25 cellular contexts compared by ENCODE assay signal in the genomic region with DNA sequence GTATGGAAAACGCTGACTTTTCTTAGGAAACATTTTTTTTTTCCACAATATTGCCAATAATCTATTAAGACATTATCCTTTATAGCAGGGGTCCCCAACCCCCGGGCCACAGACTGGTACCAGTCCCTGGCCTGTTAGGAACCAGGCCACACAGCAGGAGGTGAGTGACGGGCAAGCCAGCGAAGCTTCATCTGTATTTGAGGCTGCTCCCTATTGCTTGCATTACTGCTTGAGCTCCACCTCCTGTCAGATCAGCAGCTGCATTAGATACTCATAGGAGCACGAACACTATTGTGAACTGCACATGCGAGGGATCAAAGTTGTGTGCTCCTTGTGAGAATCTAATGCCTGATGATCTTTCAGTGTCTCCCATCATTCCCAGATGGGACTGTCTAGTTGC.
"Had no signal": no experiment of that assay in that cellular context is flagged by ENCODE, and none has a peak within 500 bp of the region (broad histone marks: within the 10 kb centered on the region; RNA-seq: fewer than 3 reads in every experiment).

No MANE protein-coding gene starts in this region.

- H3K27me3 ChIP-seq: colonic mucosa, gastrocnemius medialis, right atrium auricular region, sigmoid colon, stomach, thyroid gland, vagina had no signal

- H3K36me3 ChIP-seq: colonic mucosa, gastrocnemius medialis, prostate gland, right atrium auricular region, sigmoid colon, stomach, thyroid gland, vagina had no signal

- H3K27ac ChIP-seq: colonic mucosa, epithelial cell of prostate, gastrocnemius medialis, prostate gland, right atrium auricular region, sigmoid colon, stomach, thyroid gland, vagina had no signal

- FAIRE-seq: keratinocyte had no signal

- H3K9me3 Mint-ChIP-seq: dendritic cell treated with granulocyte-macrophage colony-stimulating factor and Interleukin-4, amounts not matched to agents 40 ng/mL and 50 ng/mL, for 4 days; natural killer cell treated with Interleukin-12 subunit alpha and Interleukin-12 subunit beta and Interleukin-15 and Interleukin-18, amount 100 ng/mL, for 72 hours; neural crest cell had no signal

- H3K9me3 ChIP-seq: colonic mucosa, gastrocnemius medialis, prostate gland, right atrium auricular region, sigmoid colon, stomach, thyroid gland, vagina had no signal

- H3K27me3 Mint-ChIP-seq: dendritic cell treated with granulocyte-macrophage colony-stimulating factor and Interleukin-4, amounts not matched to agents 40 ng/mL and 50 ng/mL, for 4 days; natural killer cell treated with Interleukin-12 subunit alpha and Interleukin-12 subunit beta and Interleukin-15 and Interleukin-18, amount 100 ng/mL, for 72 hours had no signal

- ATAC-seq: esophagus mucosa; gastrocnemius medialis; left lobe of liver; natural killer cell treated with Interleukin-12 subunit alpha and Interleukin-12 subunit beta and Interleukin-15 and Interleukin-18, amount 100 ng/mL, for 72 hours; stimulated activated effector memory CD8-positive, alpha-beta T cell treated with anti-CD3 and anti-CD28 coated beads, Interleukin-12 subunit alpha, Interleukin-12 subunit beta, amount 100 ng/mL, for 72 hours had no signal

- H3K4me1 ChIP-seq: colonic mucosa, gastrocnemius medialis, prostate gland, right atrium auricular region, sigmoid colon, stomach, thyroid gland, vagina had no signal

- DNase-seq: colonic mucosa; effector CD8-positive, alpha-beta T cell; endodermal cell; foreskin fibroblast; gastrocnemius medialis; head of caudate nucleus; mesendoderm; sigmoid colon; stimulated activated CD4-positive, alpha-beta T cell treated with anti-CD3 and anti-CD28 coated beads, Interleukin-2, amount 100 ng/mL, for 24 hours; stimulated activated CD4-positive, alpha-beta T cell treated with anti-CD3 and anti-CD28 coated beads, Interleukin-4, amount 100 ng/mL, for 24 hours; stimulated activated naive CD4-positive, alpha-beta T cell treated with Interleukin-2 at 50 U/mL for 16 hours; stomach; thyroid gland; trophoblast cell had no signal

- H3K4me3 ChIP-seq: colonic mucosa, gastrocnemius medialis, prostate gland, right atrium auricular region, sigmoid colon, stomach, thyroid gland, vagina had no signal

- H3K4me3 Mint-ChIP-seq: dendritic cell treated with granulocyte-macrophage colony-stimulating factor and Interleukin-4, amounts not matched to agents 40 ng/mL and 50 ng/mL, for 4 days; endodermal cell; natural killer cell treated with Interleukin-12 subunit alpha and Interleukin-12 subunit beta and Interleukin-15 and Interleukin-18, amount 100 ng/mL, for 72 hours; neural crest cell; stimulated activated effector memory CD8-positive, alpha-beta T cell treated with anti-CD3 and anti-CD28 coated beads, Interleukin-12 subunit alpha, Interleukin-12 subunit beta, amount 100 ng/mL, for 72 hours had no signal

- H3K4me1 Mint-ChIP-seq: neural crest cell; stimulated activated effector memory CD8-positive, alpha-beta T cell treated with anti-CD3 and anti-CD28 coated beads, Interleukin-12 subunit alpha, Interleukin-12 subunit beta, amount 100 ng/mL, for 72 hours had no signal

- H3K27ac Mint-ChIP-seq: dendritic cell treated with granulocyte-macrophage colony-stimulating factor and Interleukin-4, amounts not matched to agents 40 ng/mL and 50 ng/mL, for 4 days; endodermal cell; natural killer cell treated with Interleukin-12 subunit alpha and Interleukin-12 subunit beta and Interleukin-15 and Interleukin-18, amount 100 ng/mL, for 72 hours; stimulated activated effector memory CD8-positive, alpha-beta T cell treated with anti-CD3 and anti-CD28 coated beads, Interleukin-12 subunit alpha, Interleukin-12 subunit beta, amount 100 ng/mL, for 72 hours had no signal
